Comparison of ENCODE assay signal across 11 cellular contexts in the genomic region with DNA sequence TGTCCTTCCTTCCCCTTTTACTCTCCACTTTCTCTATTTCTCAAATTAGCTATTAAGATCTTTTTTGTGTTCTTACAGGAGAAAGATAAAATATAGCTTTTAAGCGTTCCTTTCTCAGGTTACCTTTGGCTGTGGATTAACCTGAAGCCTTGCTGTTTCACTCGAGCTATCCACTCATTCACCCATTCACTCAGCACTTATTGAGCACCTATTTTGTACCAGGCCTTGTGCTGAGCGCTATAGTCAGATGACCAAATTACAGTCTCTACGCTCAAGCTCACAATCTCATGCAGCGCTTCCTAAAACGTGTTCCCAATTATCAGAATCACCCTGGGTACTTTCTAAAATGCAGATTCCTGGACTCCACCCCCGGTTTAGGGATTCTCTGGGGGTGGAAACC. TPM values are rescaled to one million over a fixed set of nuclear protein-coding genes. Genes with fewer than 3 reads are reported as not detected.
DNase-seq lines count a peak whose midpoint lies in the region; ATAC-seq, FAIRE-seq and TF ChIP-seq lines count a peak whose summit lies in the region.
"Had no signal": no experiment of that assay in that cellular context is flagged by ENCODE, and none has a peak within 500 bp of the region (broad histone marks: within the 10 kb centered on the region; RNA-seq: fewer than 3 reads in every experiment).

No MANE protein-coding gene starts in this region.

- no peaks in the 10 kb centered on the region for H4K20me1 ChIP-seq in keratinocyte (ENCODE audit: control insufficient read depth, extremely low read depth, insufficient read depth, low read length)

- H3K27ac ChIP-seq in keratinocyte (ENCODE audit: control insufficient read depth, insufficient read depth, low read length): no peak overlapping the region
- no peak overlapping the region for H3K27ac ChIP-seq in thyroid gland

- H3K27me3 ChIP-seq in keratinocyte (ENCODE audit: control insufficient read depth, extremely low read depth, insufficient read depth, low read length) (no peaks in the 10 kb centered on the region), thyroid gland (no peaks in the 10 kb centered on the region)

- no peak for TF ChIP-seq POLR2A in thyroid gland (IDR thresholded peaks at IDR 0.05)

- no peaks in the 10 kb centered on the region for H3K9me3 Mint-ChIP-seq in stimulated activated naive CD8-positive, alpha-beta T cell treated with anti-CD3 and anti-CD28 coated beads, Interleukin-15, Interleukin-2, amounts not matched to agents 100 ng/mL and 50 ng/mL, for 24 hours
- H3K9me3 Mint-ChIP-seq in activated CD8-positive, alpha-beta T cell treated with anti-CD3 and anti-CD28 coated beads for 36 hours: no peaks in the 10 kb centered on the region
- H3K9me3 Mint-ChIP-seq in type B pancreatic cell: no peaks in the 10 kb centered on the region

- peak overlapping the region; percentile 91 for H3K4me3 Mint-ChIP-seq in stimulated activated naive CD8-positive, alpha-beta T cell treated with anti-CD3 and anti-CD28 coated beads, Interleukin-15, Interleukin-2, amounts not matched to agents 100 ng/mL and 50 ng/mL, for 24 hours
- H3K4me3 Mint-ChIP-seq in activated CD8-positive, alpha-beta T cell treated with anti-CD3 and anti-CD28 coated beads for 36 hours: peak overlapping the region; percentile 90
- H3K4me3 Mint-ChIP-seq in type B pancreatic cell: peak overlapping the region; percentile 95

- H3K27ac Mint-ChIP-seq in stimulated activated naive CD8-positive, alpha-beta T cell treated with anti-CD3 and anti-CD28 coated beads, Interleukin-15, Interleukin-2, amounts not matched to agents 100 ng/mL and 50 ng/mL, for 24 hours: peak overlapping the region; percentile 98
- H3K27ac Mint-ChIP-seq in activated CD8-positive, alpha-beta T cell treated with anti-CD3 and anti-CD28 coated beads for 36 hours: peak overlapping the region; percentile 99
- H3K27ac Mint-ChIP-seq in type B pancreatic cell: peak overlapping the region; percentile 100

- no peak overlapping the region for H2AFZ ChIP-seq in keratinocyte (ENCODE audit: control insufficient read depth, low read length)

- H3K9me3 ChIP-seq in keratinocyte (ENCODE audit: control insufficient read depth, low read depth, low read length): no peaks in the 10 kb centered on the region
- no peaks in the 10 kb centered on the region for H3K9me3 ChIP-seq in thyroid gland

- ATAC-seq in stimulated activated naive CD8-positive, alpha-beta T cell treated with anti-CD3 and anti-CD28 coated beads, Interleukin-15, Interleukin-2, amounts not matched to agents 100 U/mL and 50 U/mL, for 24 hours: no peak
- no peak for ATAC-seq in activated CD8-positive, alpha-beta T cell treated with anti-CD3 and anti-CD28 coated beads for 36 hours
- ATAC-seq in GM21723 (IDR thresholded peaks at IDR 0.05; ENCODE audit: unreplicated experiment): no peak

- no peak for DNase-seq in stimulated activated naive CD8-positive, alpha-beta T cell treated with anti-CD3 and anti-CD28 coated beads, Interleukin-15, Interleukin-2, amounts not matched to agents 100 U/mL and 50 U/mL, for 24 hours
- no peak for DNase-seq in activated CD8-positive, alpha-beta T cell treated with anti-CD3 and anti-CD28 coated beads for 36 hours
- DNase-seq in keratinocyte (ENCODE audit: low read depth, low spot score) (no peak), type B pancreatic cell (ENCODE audit: extremely low spot score, unreplicated experiment) (no peak), thyroid gland (no peak), DMS79 (lab: John Stamatoyannopoulos, UW) (no peak)
- DNase-seq: erythroblast, NCI-H1105 treated with DMSO at 0.1 percent for 48 hours had no signal

- peak overlapping the region; percentile 96 for H3K4me2 ChIP-seq in keratinocyte (ENCODE audit: control insufficient read depth, extremely low read depth, insufficient read depth, low read depth, low read length)

- dilution Hi-C loops in keratinocyte (cut with MboI; ENCODE audit: extremely low pct_ligation_motif_present, low sequenced_read_pairs): no loop called here

- no peak overlapping the region for H3K9ac ChIP-seq in keratinocyte (ENCODE audit: control insufficient read depth, extremely low read depth, insufficient read depth, low read length)

- no peaks in the 10 kb centered on the region for H3K27me3 Mint-ChIP-seq in stimulated activated naive CD8-positive, alpha-beta T cell treated with anti-CD3 and anti-CD28 coated beads, Interleukin-15, Interleukin-2, amounts not matched to agents 100 ng/mL and 50 ng/mL, for 24 hours
- no peaks in the 10 kb centered on the region for H3K27me3 Mint-ChIP-seq in activated CD8-positive, alpha-beta T cell treated with anti-CD3 and anti-CD28 coated beads for 36 hours
- no peaks in the 10 kb centered on the region for H3K27me3 Mint-ChIP-seq in type B pancreatic cell

- WGBS in thyroid gland, 2 donors: 92 to 94% methylated on average over 7 of the region's 7 CpGs

- peaks cover 29% of the 10 kb centered on the region for H3K4me1 Mint-ChIP-seq in stimulated activated naive CD8-positive, alpha-beta T cell treated with anti-CD3 and anti-CD28 coated beads, Interleukin-15, Interleukin-2, amounts not matched to agents 100 ng/mL and 50 ng/mL, for 24 hours (ENCODE audit: low read depth)
- peaks cover 21% of the 10 kb centered on the region for H3K4me1 Mint-ChIP-seq in activated CD8-positive, alpha-beta T cell treated with anti-CD3 and anti-CD28 coated beads for 36 hours (ENCODE audit: low read depth)
- H3K4me1 Mint-ChIP-seq in type B pancreatic cell (ENCODE audit: unreplicated experiment): peaks cover 24% of the 10 kb centered on the region

- no peak for TF ChIP-seq CTCF in activated CD8-positive, alpha-beta T cell treated with anti-CD3 and anti-CD28 coated beads for 36 hours (IDR thresholded peaks at IDR 0.05)
- TF ChIP-seq CTCF in keratinocyte (optimal IDR thresholded peaks at IDR 0.05 in 1 of 3, IDR thresholded peaks at IDR 0.05 in 1 of 3, conservative IDR thresholded peaks at IDR 0.05 in 1 of 3; ENCODE audit: extremely low read depth in 1 of 3, insufficient read depth in 2 of 3, low read length in 3 of 3): no peak
- TF ChIP-seq CTCF in type B pancreatic cell (conservative IDR thresholded peaks at IDR 0.05): no peak
- TF ChIP-seq CTCF in thyroid gland (IDR thresholded peaks at IDR 0.05): no peak

- CTCF ChIA-PET in activated CD8-positive, alpha-beta T cell treated with anti-CD3 and anti-CD28 coated beads for 36 hours (lab: Charles Lee): interaction anchor here (0.7 to 3.5 kb wide), 8 partner anchors 8 to 149 kb away, joined by 3 to 30 read pairs (median 8); no protein-coding TSS in a partner anchor

- H3K4me1 ChIP-seq in keratinocyte (ENCODE audit: control insufficient read depth, extremely low read depth, insufficient read depth, low read length): peaks cover 29% of the 10 kb centered on the region
- peaks cover 10 to 12% of the 10 kb centered on the region in 2 donors for H3K4me1 ChIP-seq in thyroid gland

- FAIRE-seq in keratinocyte (lab: Jason Lieb, UNC): no peak

- peak overlapping the region in 1 of 3 experiments; percentile 96 for H3K4me3 ChIP-seq in keratinocyte (ENCODE audit: control insufficient read depth in 2 of 3, extremely low read depth in 1 of 3, insufficient read depth in 2 of 3, low read depth in 1 of 3, low read length in 3 of 3)
- H3K4me3 ChIP-seq in thyroid gland (replicated peaks in 1 of 3): no peak overlapping the region

- H3K36me3 Mint-ChIP-seq in stimulated activated naive CD8-positive, alpha-beta T cell treated with anti-CD3 and anti-CD28 coated beads, Interleukin-15, Interleukin-2, amounts not matched to agents 100 ng/mL and 50 ng/mL, for 24 hours (ENCODE audit: low read depth): no peaks in the 10 kb centered on the region
- H3K36me3 Mint-ChIP-seq in activated CD8-positive, alpha-beta T cell treated with anti-CD3 and anti-CD28 coated beads for 36 hours (ENCODE audit: low read depth): no peaks in the 10 kb centered on the region
- no peaks in the 10 kb centered on the region for H3K36me3 Mint-ChIP-seq in type B pancreatic cell

- POLR2A ChIA-PET in activated CD8-positive, alpha-beta T cell treated with anti-CD3 and anti-CD28 coated beads for 36 hours (lab: Charles Lee): interaction anchor here (0.5 to 2.2 kb wide), 3 partner anchors 89 to 1817 kb away, joined by 5 to 8 read pairs (median 6); partner anchors contain the start of gene ERGIC3

- H3K36me3 ChIP-seq in keratinocyte (ENCODE audit: control insufficient read depth in 2 of 2, extremely low read depth in 1 of 2, insufficient read depth in 2 of 2, low read length in 2 of 2) (no peaks in the 10 kb centered on the region), thyroid gland (no peaks in the 10 kb centered on the region)

- H3K9me1 ChIP-seq in keratinocyte (ENCODE audit: control insufficient read depth, extremely low read depth, insufficient read depth, low read length): no peaks in the 10 kb centered on the region

- H3K79me2 ChIP-seq in keratinocyte (ENCODE audit: control insufficient read depth, insufficient read depth, low read length): peaks cover 16% of the 10 kb centered on the region

- intact Hi-C loops in activated CD8-positive, alpha-beta T cell treated with anti-CD3 and anti-CD28 coated beads for 36 hours (cut with micrococcal nuclease): no loop called here
- intact Hi-C loops in thyroid gland (cut with DNase I): no loop called here

RNA-seq across cellular contexts. Expression of gene CEP250, which starts 1.8 kb away (rescaled TPM):
- total RNA-seq in activated CD8-positive, alpha-beta T cell treated with anti-CD3 and anti-CD28 coated beads for 36 hours: 10 to 100 TPM; 56.0 to 60.3 TPM
- polyA plus RNA-seq in keratinocyte: 4.1 to 8.1 TPM (median 5.8 TPM) in 3 replicates
- 17.0 TPM for polyA plus RNA-seq in keratinocyte (2011; ENCODE audit: low read depth)
- 4.0 and 6.4 TPM in 2 replicates for polyA plus RNA-seq in keratinocyte (2011; cell fraction: cytosol; rRNA removed)
- polyA plus RNA-seq in keratinocyte (2011; cell fraction: nucleus; rRNA removed): 27.4 and 31.1 TPM in 2 replicates
- 8.5 and 18.7 TPM in 2 replicates for polyA plus RNA-seq in keratinocyte (2012; ENCODE audit: low replicate concordance)
- polyA minus RNA-seq in keratinocyte: 8.2 to 33.2 TPM (median 14.0 TPM) in 3 replicates
- 3.6 TPM for polyA minus RNA-seq in keratinocyte (2011; cell fraction: cytosol; rRNA and poly(A)+ RNA removed)
- 5.5 and 12.3 TPM in 2 replicates for polyA minus RNA-seq in keratinocyte (2011; cell fraction: nucleus; rRNA and poly(A)+ RNA removed)
- total RNA-seq in type B pancreatic cell (ENCODE audit: low replicate concordance) (48.7 and 57.1 TPM in 2 replicates), thyroid gland (100 to 1,000 TPM in 1 of 4 donors, 10 to 100 TPM in 3; 17.5 to 198 (median 34.8) TPM)

RNA-seq across cellular contexts. Expression of gene GDF5, which starts 15.6 kb away (rescaled TPM):
- not detected for total RNA-seq in activated CD8-positive, alpha-beta T cell treated with anti-CD3 and anti-CD28 coated beads for 36 hours
- 0.06 to 0.12 TPM (median 0.07 TPM) in 3 replicates for polyA plus RNA-seq in keratinocyte
- polyA plus RNA-seq in keratinocyte (2011; ENCODE audit: low read depth): not detected
- 0.02 and 0.09 TPM in 2 replicates for polyA plus RNA-seq in keratinocyte (2011; cell fraction: cytosol; rRNA removed)
- polyA plus RNA-seq in keratinocyte (2011; cell fraction: nucleus; rRNA removed): 0.13 TPM in 2 replicates
- 0.10 TPM in 1 of 2 replicates, not detected in the other for polyA plus RNA-seq in keratinocyte (2012; ENCODE audit: low replicate concordance)
- polyA minus RNA-seq in keratinocyte: 0.06 to 0.56 TPM (median 0.30 TPM) in 3 replicates
- polyA minus RNA-seq in keratinocyte (2011; cell fraction: cytosol; rRNA and poly(A)+ RNA removed): not detected
- polyA minus RNA-seq in keratinocyte (2011; cell fraction: nucleus; rRNA and poly(A)+ RNA removed): not detected in 2 replicates
- 1.3 TPM in 1 of 2 replicates, not detected in the other for total RNA-seq in type B pancreatic cell (ENCODE audit: low replicate concordance)
- total RNA-seq in thyroid gland: 1 to 10 TPM in 1 of 4 donors, under 1 TPM in 1, not detected in 2; 0.13 to 2.1 TPM
- total RNA-seq: liver had no signal
- polyA plus RNA-seq: liver had no signal

RNA-seq across cellular contexts. Expression of gene UQCC1, which starts 41.9 kb away (rescaled TPM):
- 10 to 100 TPM; 68.6 to 72.6 TPM for total RNA-seq in activated CD8-positive, alpha-beta T cell treated with anti-CD3 and anti-CD28 coated beads for 36 hours
- polyA plus RNA-seq in keratinocyte: 24.4 to 38.8 TPM (median 38.5 TPM) in 3 replicates
- 29.8 TPM for polyA plus RNA-seq in keratinocyte (2011; ENCODE audit: low read depth)
- 18.4 and 21.0 TPM in 2 replicates for polyA plus RNA-seq in keratinocyte (2011; cell fraction: cytosol; rRNA removed)
- 102 and 106 TPM in 2 replicates for polyA plus RNA-seq in keratinocyte (2011; cell fraction: nucleus; rRNA removed)
- 30.4 and 34.2 TPM in 2 replicates for polyA plus RNA-seq in keratinocyte (2012; ENCODE audit: low replicate concordance)
- polyA minus RNA-seq in keratinocyte: 18.3 to 30.6 TPM (median 19.7 TPM) in 3 replicates
- 16.5 TPM for polyA minus RNA-seq in keratinocyte (2011; cell fraction: cytosol; rRNA and poly(A)+ RNA removed)
- polyA minus RNA-seq in keratinocyte (2011; cell fraction: nucleus; rRNA and poly(A)+ RNA removed): 33.8 and 54.8 TPM in 2 replicates
- total RNA-seq in type B pancreatic cell (ENCODE audit: low replicate concordance) (41.3 and 62.4 TPM in 2 replicates), thyroid gland (10 to 100 TPM; 33.3 to 58.1 (median 46.4) TPM)
